9 cellular contexts compared by ENCODE assay signal in genomic region chr20:871436-871835, GRCh38. TPM values are rescaled to one million over a fixed set of nuclear protein-coding genes. Genes with fewer than 3 reads are reported as not detected.
"Had no signal": no experiment of that assay in that cellular context is flagged by ENCODE, and none has a peak within 500 bp of the region (broad histone marks: within the 10 kb centered on the region; RNA-seq: fewer than 3 reads in every experiment).

No MANE protein-coding gene starts in this region.

- H3K27ac ChIP-seq: GM23248 had no signal

- FAIRE-seq: H54 had no signal

- H3K4me2 ChIP-seq: GM23338 had no signal

- H3K9me3 ChIP-seq: HAP-1 had no signal

- H3K9me3 Mint-ChIP-seq: GM23338, H9, HFFc6 had no signal

- H3K36me3 ChIP-seq: HAP-1 had no signal

- H3K4me1 ChIP-seq: HAP-1 had no signal

- H3K4me3 Mint-ChIP-seq: GM23338, H9, HFFc6 had no signal

- H3K27ac Mint-ChIP-seq: GM23338, H9, HFFc6 had no signal

- H2AFZ ChIP-seq: GM23248, GM23338 had no signal

- DNase-seq: GM23248, GOT3, H7, H9, HCEC 1CT, HFFc6 had no signal

- H3K4me3 ChIP-seq: GM23248, GM23338, HAP-1 had no signal

- H3K9ac ChIP-seq: GM23248 had no signal

RNA-seq across cellular contexts. Expression of gene ANGPT4, which starts 44.7 kb away (rescaled TPM):
- total RNA-seq: GM23248, HFFc6 had no signal
- polyA plus RNA-seq: GM23248, GM23338 had no signal
